ENCODE assay signal across 15 cellular contexts in genomic region chr10:11354823-11355222, GRCh38.
DNase-seq lines count a peak whose midpoint lies in the region; ATAC-seq lines count a peak whose summit lies in the region.
"Had no signal": no experiment of that assay in that cellular context is flagged by ENCODE, and none has a peak within 500 bp of the region (broad histone marks: within the 10 kb centered on the region; RNA-seq: fewer than 3 reads in every experiment).

No MANE protein-coding gene starts in this region.

- DNase-seq in activated T-cell treated with anti-CD3 and anti-CD28 coated beads, Interleukin-2, amount 50 U/mL, for 24 hours = peak; percentile 7
- DNase-seq in activated T-cell treated with anti-CD3 and anti-CD28 coated beads, Interleukin-2, amount 50 U/mL, for 4 hours = no peak
- DNase-seq in stimulated activated naive CD8-positive, alpha-beta T cell treated with anti-CD3 and anti-CD28 coated beads, Interleukin-15, Interleukin-2, amounts not matched to agents 100 U/mL and 50 U/mL, for 24 hours = no peak
- no peak for DNase-seq in stimulated activated naive CD8-positive, alpha-beta T cell treated with anti-CD3 and anti-CD28 coated beads, Interleukin-15, amount 100 ng/mL, for 72 hours
- DNase-seq in mesenteric fat pad (ENCODE audit: low spot score) = peak; percentile 28
- no peak for DNase-seq in retina
- DNase-seq in DMS79 treated with DMSO at 0.1 percent for 48 hours (lab: John Stamatoyannopoulos, UW) = no peak
- no peak for DNase-seq in activated naive CD8-positive, alpha-beta T cell treated with anti-CD3 and anti-CD28 coated beads, Interleukin-2, amount 50 U/mL, for 24 hours
- DNase-seq: 8988T; AML-193; CD8-positive, alpha-beta memory T cell; GF-D8; GOT3; H9 had no signal

- H3K4me1 Mint-ChIP-seq in activated T-cell treated with anti-CD3 and anti-CD28 coated beads, Interleukin-2, amount 50 U/mL, for 24 hours (ENCODE audit: low read depth) = peaks cover 7% of the 10 kb centered on the region
- no peaks in the 10 kb centered on the region for H3K4me1 Mint-ChIP-seq in activated T-cell treated with anti-CD3 and anti-CD28 coated beads, Interleukin-2, amount 50 U/mL, for 4 hours (ENCODE audit: low read depth)
- peaks cover 9% of the 10 kb centered on the region for H3K4me1 Mint-ChIP-seq in stimulated activated naive CD8-positive, alpha-beta T cell treated with anti-CD3 and anti-CD28 coated beads, Interleukin-15, amount 100 ng/mL, for 72 hours
- peaks cover 2% of the 10 kb centered on the region for H3K4me1 Mint-ChIP-seq in activated naive CD8-positive, alpha-beta T cell treated with anti-CD3 and anti-CD28 coated beads, Interleukin-2, amount 50 U/mL, for 24 hours
- H3K4me1 Mint-ChIP-seq: CD8-positive, alpha-beta memory T cell; H9 had no signal

- H3K27me3 Mint-ChIP-seq in activated T-cell treated with anti-CD3 and anti-CD28 coated beads, Interleukin-2, amount 50 U/mL, for 24 hours = no peaks in the 10 kb centered on the region
- peaks cover 3% of the 10 kb centered on the region for H3K27me3 Mint-ChIP-seq in activated T-cell treated with anti-CD3 and anti-CD28 coated beads, Interleukin-2, amount 50 U/mL, for 4 hours (ENCODE audit: low read depth)
- H3K27me3 Mint-ChIP-seq in stimulated activated naive CD8-positive, alpha-beta T cell treated with anti-CD3 and anti-CD28 coated beads, Interleukin-15, amount 100 ng/mL, for 72 hours = no peaks in the 10 kb centered on the region
- H3K27me3 Mint-ChIP-seq in activated naive CD8-positive, alpha-beta T cell treated with anti-CD3 and anti-CD28 coated beads, Interleukin-2, amount 50 U/mL, for 24 hours = no peaks in the 10 kb centered on the region

- H3K4me3 Mint-ChIP-seq in activated T-cell treated with anti-CD3 and anti-CD28 coated beads, Interleukin-2, amount 50 U/mL, for 24 hours = no peak overlapping the region
- no peak overlapping the region for H3K4me3 Mint-ChIP-seq in activated T-cell treated with anti-CD3 and anti-CD28 coated beads, Interleukin-2, amount 50 U/mL, for 4 hours
- no peak overlapping the region for H3K4me3 Mint-ChIP-seq in stimulated activated naive CD8-positive, alpha-beta T cell treated with anti-CD3 and anti-CD28 coated beads, Interleukin-15, amount 100 ng/mL, for 72 hours
- H3K4me3 Mint-ChIP-seq in activated naive CD8-positive, alpha-beta T cell treated with anti-CD3 and anti-CD28 coated beads, Interleukin-2, amount 50 U/mL, for 24 hours = no peak overlapping the region
- H3K4me3 Mint-ChIP-seq: CD8-positive, alpha-beta memory T cell; H9 had no signal

- no peaks in the 10 kb centered on the region for H3K36me3 Mint-ChIP-seq in activated T-cell treated with anti-CD3 and anti-CD28 coated beads, Interleukin-2, amount 50 U/mL, for 24 hours (ENCODE audit: low read depth)
- H3K36me3 Mint-ChIP-seq in activated T-cell treated with anti-CD3 and anti-CD28 coated beads, Interleukin-2, amount 50 U/mL, for 4 hours (ENCODE audit: insufficient read depth) = no peaks in the 10 kb centered on the region
- H3K36me3 Mint-ChIP-seq in activated naive CD8-positive, alpha-beta T cell treated with anti-CD3 and anti-CD28 coated beads, Interleukin-2, amount 50 U/mL, for 24 hours (ENCODE audit: low read depth) = no peaks in the 10 kb centered on the region

- no peak for ATAC-seq in activated T-cell treated with anti-CD3 and anti-CD28 coated beads, Interleukin-2, amount 50 U/mL, for 4 hours
- peak; percentile 49 for ATAC-seq in stimulated activated naive CD8-positive, alpha-beta T cell treated with anti-CD3 and anti-CD28 coated beads, Interleukin-15, Interleukin-2, amounts not matched to agents 100 U/mL and 50 U/mL, for 24 hours
- ATAC-seq in stimulated activated naive CD8-positive, alpha-beta T cell treated with anti-CD3 and anti-CD28 coated beads, Interleukin-15, amount 100 ng/mL, for 72 hours = no peak
- no peak for ATAC-seq in activated naive CD8-positive, alpha-beta T cell treated with anti-CD3 and anti-CD28 coated beads, Interleukin-2, amount 50 U/mL, for 24 hours
- ATAC-seq: HepG2 had no signal

- H3K27ac Mint-ChIP-seq in activated T-cell treated with anti-CD3 and anti-CD28 coated beads, Interleukin-2, amount 50 U/mL, for 24 hours = no peak overlapping the region
- H3K27ac Mint-ChIP-seq in stimulated activated naive CD8-positive, alpha-beta T cell treated with anti-CD3 and anti-CD28 coated beads, Interleukin-15, amount 100 ng/mL, for 72 hours = peak overlapping the region in 1 of 2 donors; percentile 31
- H3K27ac Mint-ChIP-seq in activated naive CD8-positive, alpha-beta T cell treated with anti-CD3 and anti-CD28 coated beads, Interleukin-2, amount 50 U/mL, for 24 hours = no peak overlapping the region
- H3K27ac Mint-ChIP-seq: CD8-positive, alpha-beta memory T cell; H9 had no signal

- H3K9me3 Mint-ChIP-seq in activated T-cell treated with anti-CD3 and anti-CD28 coated beads, Interleukin-2, amount 50 U/mL, for 24 hours = no peaks in the 10 kb centered on the region
- H3K9me3 Mint-ChIP-seq in activated T-cell treated with anti-CD3 and anti-CD28 coated beads, Interleukin-2, amount 50 U/mL, for 4 hours = peaks cover 7% of the 10 kb centered on the region
- peaks cover 9 to 10% of the 10 kb centered on the region in 2 donors for H3K9me3 Mint-ChIP-seq in stimulated activated naive CD8-positive, alpha-beta T cell treated with anti-CD3 and anti-CD28 coated beads, Interleukin-15, amount 100 ng/mL, for 72 hours
- peaks cover 5% of the 10 kb centered on the region for H3K9me3 Mint-ChIP-seq in activated naive CD8-positive, alpha-beta T cell treated with anti-CD3 and anti-CD28 coated beads, Interleukin-2, amount 50 U/mL, for 24 hours

Comparison
In these comparisons a context has a peak if more than half of its experiments do, and no peak if none do; other contexts are left out.
1. DNase-seq: peak in activated T-cell treated with anti-CD3 and anti-CD28 coated beads, Interleukin-2, amount 50 U/mL, for 24 hours (single experiment) and mesenteric fat pad (single experiment); none in activated T-cell treated with anti-CD3 and anti-CD28 coated beads, Interleukin-2, amount 50 U/mL, for 4 hours (single experiment), stimulated activated naive CD8-positive, alpha-beta T cell treated with anti-CD3 and anti-CD28 coated beads, Interleukin-15, Interleukin-2, amounts not matched to agents 100 U/mL and 50 U/mL, for 24 hours (single experiment), stimulated activated naive CD8-positive, alpha-beta T cell treated with anti-CD3 and anti-CD28 coated beads, Interleukin-15, amount 100 ng/mL, for 72 hours (0 of 2), retina (single experiment), DMS79 treated with DMSO at 0.1 percent for 48 hours (single experiment) and activated naive CD8-positive, alpha-beta T cell treated with anti-CD3 and anti-CD28 coated beads, Interleukin-2, amount 50 U/mL, for 24 hours (single experiment).